In genomic region chr3:191985691-191986090, GRCh38 we compare ENCODE assay signal across 25 cellular contexts.
DNase-seq lines count a peak whose midpoint lies in the region; ATAC-seq, FAIRE-seq and TF ChIP-seq lines count a peak whose summit lies in the region.
"Had no signal": no experiment of that assay in that cellular context is flagged by ENCODE, and none has a peak within 500 bp of the region (broad histone marks: within the 10 kb centered on the region; RNA-seq: fewer than 3 reads in every experiment).

No MANE protein-coding gene starts in this region.

- intact Hi-C loops in PC-9 (cut with micrococcal nuclease; ENCODE audit: unreplicated experiment), result no loop called here

- H3K4me3 ChIP-seq in PC-9 (no peak overlapping the region), H1 (ENCODE audit: extremely low read depth in 1 of 4, insufficient read depth in 2 of 4, low read depth in 3 of 4, low read length in 4 of 4) (no peak overlapping the region)
- H3K4me3 ChIP-seq: HAP-1, thoracic aorta had no signal

- H3F3A ChIP-seq in PC-9 (ENCODE audit: insufficient read depth, low read depth), result no peaks in the 10 kb centered on the region

- H3K9me3 ChIP-seq in PC-9 (ENCODE audit: insufficient read depth, low read depth) (no peaks in the 10 kb centered on the region; the same call in 1 of the 2 replicates), H1 (ENCODE audit: insufficient read depth in 2 of 2, low read depth in 1 of 2, low read length in 1 of 2) (peaks cover 0 to 2% of the 10 kb centered on the region in 2 experiments; a peak in 1 of 4 replicates)
- H3K9me3 ChIP-seq: HAP-1, SK-N-SH, thoracic aorta had no signal

- H3K9me2 ChIP-seq in PC-9 (ENCODE audit: insufficient read depth), result no peaks in the 10 kb centered on the region
- H3K9me2 ChIP-seq: SK-N-SH had no signal

- WGBS in H1 (ENCODE audit: extremely low coverage in 1 of 2, insufficient coverage in 1 of 2, insufficient read length in 1 of 2, insufficient replicate concordance in 2 of 2, low coverage in 1 of 2, low lambda C conversion rate in 2 of 2, missing lambda C conversion rate in 1 of 2), 2 experiments, result 89% methylated on average over 3 of the region's 3 CpGs; no CpG with 5 or more reads in 1 of the 2 experiments

- H3K79me1 ChIP-seq in H1 (ENCODE audit: low read depth, low read length), result no peaks in the 10 kb centered on the region

- peak overlapping the region; percentile 53 for H3K4ac ChIP-seq in H1 (replicated peaks; ENCODE audit: insufficient read length, low read depth, low read length)

- H4K91ac ChIP-seq in H1 (replicated peaks; ENCODE audit: insufficient read length, low read length), result no peak overlapping the region

- H3K27me3 ChIP-seq in PC-9 (ENCODE audit: insufficient read depth, low read depth) (no peaks in the 10 kb centered on the region), H1 (replicated peaks in 1 of 4; ENCODE audit: control insufficient read depth in 3 of 4, extremely low read depth in 1 of 4, insufficient read depth in 3 of 4, low read length in 3 of 4) (no peaks in the 10 kb centered on the region)

- TF ChIP-seq EP300 in H1 (IDR thresholded peaks at IDR 0.05; ENCODE audit: borderline replicate concordance in 1 of 2, low read depth in 2 of 2, low read length in 2 of 2), result no peak

- no peaks in the 10 kb centered on the region for H3K79me2 ChIP-seq in PC-9 (ENCODE audit: low read depth)
- H3K79me2 ChIP-seq in H1 (ENCODE audit: control insufficient read depth in 1 of 2, insufficient read depth in 2 of 2, low read length in 2 of 2), result no peaks in the 10 kb centered on the region

- no peak overlapping the region for H2BK20ac ChIP-seq in H1 (ENCODE audit: low read length)

- no peak overlapping the region for H2AK5ac ChIP-seq in H1 (ENCODE audit: low read depth, low read length)

- no peak overlapping the region for H3K23ac ChIP-seq in H1 (ENCODE audit: insufficient read length)

- no peak overlapping the region for H3K18ac ChIP-seq in H1 (ENCODE audit: extremely low read depth, low read length)

- H3K14ac ChIP-seq in H1 (ENCODE audit: insufficient read length), result no peak overlapping the region

- 0 out of 2 replicates have a peak, but pooled peaks cover 2% of the 10 kb centered on the region for H3K23me2 ChIP-seq in H1 (ENCODE audit: low read depth, low read length)

- H4K20me1 ChIP-seq in PC-9 (ENCODE audit: insufficient read depth) (no peaks in the 10 kb centered on the region), H1 (replicated peaks in 1 of 2; ENCODE audit: control insufficient read depth in 1 of 2, insufficient read depth in 2 of 2, low read length in 2 of 2) (no peaks in the 10 kb centered on the region)

- H3K36me3 ChIP-seq in PC-9 (ENCODE audit: low read depth) (no peaks in the 10 kb centered on the region), H1 (ENCODE audit: control insufficient read depth in 2 of 4, insufficient read depth in 4 of 4, low read length in 3 of 4) (no peaks in the 10 kb centered on the region)
- H3K36me3 ChIP-seq: HAP-1, thoracic aorta had no signal

- H3K4me2 ChIP-seq in PC-9 (no peak overlapping the region), H1 (ENCODE audit: insufficient read depth in 1 of 2, low read depth in 2 of 2, low read length in 2 of 2) (no peak overlapping the region)
- H3K4me2 ChIP-seq: SK-N-SH had no signal

- H2BK5ac ChIP-seq in H1 (ENCODE audit: low read depth, low read length), result no peak overlapping the region

- no peak for TF ChIP-seq RAD21 in H1 (IDR thresholded peaks at IDR 0.05 in 1 of 2, conservative IDR thresholded peaks at IDR 0.05 in 1 of 2; ENCODE audit: low read depth in 2 of 2, low read length in 2 of 2)

- CTCF ChIA-PET in PC-9 (lab: Charles Lee), result no interaction called here
- CTCF ChIA-PET in H1 (lab: Charles Lee; ENCODE audit: partially characterized antibody), result no interaction called here

- H2BK12ac ChIP-seq in H1 (ENCODE audit: low read depth, low read length), result no peak overlapping the region

- no peak overlapping the region for H2BK120ac ChIP-seq in H1 (replicated peaks; ENCODE audit: low read depth, low read length)

- DNase-seq in H54 (ENCODE audit: insufficient read length, low spot score), result no peak
- DNase-seq in PC-9, result no peak
- DNase-seq in H1 (ENCODE audit: low read depth in 1 of 2, low spot score in 2 of 2), result no peak
- peak; percentile 5 for DNase-seq in pulmonary artery endothelial cell (ENCODE audit: low read depth, low spot score)
- no peak for DNase-seq in iPS-NIHi11 (ENCODE audit: low spot score)
- DNase-seq in putamen (ENCODE audit: low spot score), result no peak
- DNase-seq: ACHN; activated CD4-positive, alpha-beta T cell treated with anti-CD3 and anti-CD28 coated beads, Interleukin-2, amount 50 U/mL, for 48 hours; activated CD4-positive, CD25-positive, alpha-beta regulatory T cell treated with anti-CD3 and anti-CD28 coated beads, Interleukin-2, amount 50 U/mL, for 72 hours; activated naive CD4-positive, alpha-beta T cell treated with anti-CD3 and anti-CD28 coated beads, Interleukin-2, amount 50 U/mL, for 16 hours; CD4-positive, alpha-beta memory T cell; glutamatergic neuron; islet precursor cell; Kasumi-1; left ventricle myocardium superior; NCI-H446; NCI-H748 treated with DMSO at 0.1 percent for 48 hours; right cardiac atrium; SK-N-SH; stimulated activated CD4-positive, alpha-beta T cell treated with anti-CD3 and anti-CD28 coated beads, Interleukin-1b, Interleukin-23, amount 100 ng/mL, for 48 hours had no signal

- TF ChIP-seq POLR2A in H54 (IDR thresholded peaks at IDR 0.05; ENCODE audit: low read depth, low read length) (no peak), H1 (IDR thresholded peaks at IDR 0.05; ENCODE audit: control extremely low read depth in 1 of 2, low read depth in 2 of 2, low read length in 2 of 2) (no peak)

- H3K27ac ChIP-seq in PC-9, result no peak overlapping the region
- H3K27ac ChIP-seq in H1 (ENCODE audit: low read depth, low read length), result no peak overlapping the region
- H3K27ac ChIP-seq: thoracic aorta had no signal

- no peak overlapping the region for H4K8ac ChIP-seq in H1 (ENCODE audit: extremely low read depth, insufficient read depth, low read length)

- no peak for ATAC-seq in GM19397 (IDR thresholded peaks at IDR 0.05; ENCODE audit: unreplicated experiment)
- ATAC-seq: left ventricle myocardium superior, right cardiac atrium had no signal

- H2BK15ac ChIP-seq in H1 (ENCODE audit: low read length), result no peak overlapping the region

- POLR2A ChIA-PET in PC-9 (lab: Charles Lee; ENCODE audit: unreplicated experiment), result interaction anchor here (0.7 kb wide), 1 partner anchor 60 kb away, joined by 4 read pairs; no protein-coding TSS in a partner anchor
- POLR2A ChIA-PET in H1 (lab: Charles Lee; ENCODE audit: partially characterized antibody), result no interaction called here

- no TSS peak for BruUV-seq in PC-9 (replicated peaks; lab: Mats Ljungman, UMichigan)

- FAIRE-seq in H54 (lab: Jason Lieb, UNC) (peak; percentile 23), H1 (lab: Jason Lieb, UNC) (no peak)
- FAIRE-seq: GM12891, urothelium cell line had no signal

- H2AFZ ChIP-seq in PC-9 (0 out of 2 replicates have a peak overlapping the region, but pooled peaks have one; percentile 49), H1 (ENCODE audit: low read length) (no peak overlapping the region)

- H3K4me1 ChIP-seq in PC-9 (replicated peaks; ENCODE audit: insufficient read depth) (no peaks in the 10 kb centered on the region), H1 (replicated peaks in 1 of 4; ENCODE audit: control insufficient read depth in 3 of 4, insufficient read depth in 4 of 4, low read length in 3 of 4) (no peaks in the 10 kb centered on the region)
- H3K4me1 ChIP-seq: HAP-1 had no signal

- no peak overlapping the region for H3K9ac ChIP-seq in H1 (replicated peaks in 1 of 4; ENCODE audit: extremely low read depth in 1 of 4, low read depth in 3 of 4, low read length in 3 of 4)
- H3K9ac ChIP-seq: SK-N-SH had no signal

- no peak overlapping the region for H4K5ac ChIP-seq in H1 (ENCODE audit: insufficient read length, low read depth, low read length)

- H3K56ac ChIP-seq in H1 (replicated peaks; ENCODE audit: insufficient read length, low read depth, low read length), result no peak overlapping the region

- TF ChIP-seq CTCF in PC-9 (conservative IDR thresholded peaks at IDR 0.05) (no peak), H1 (IDR thresholded peaks at IDR 0.05; ENCODE audit: control extremely low read depth in 1 of 3, insufficient read depth in 1 of 3, low read depth in 1 of 3, low read length in 3 of 3) (no peak)

TF ChIP-seq in H1, 55 proteins besides CTCF, POLR2A, EP300 and RAD21 (continues in another document):
- TF ChIP-seq MAFK (IDR thresholded peaks at IDR 0.05; ENCODE audit: low read depth, low read length) (no peak), ATF2 (IDR thresholded peaks at IDR 0.05; ENCODE audit: low read length) (no peak)
